ENCODE assay signal across 1 cellular context in the genomic region with DNA sequence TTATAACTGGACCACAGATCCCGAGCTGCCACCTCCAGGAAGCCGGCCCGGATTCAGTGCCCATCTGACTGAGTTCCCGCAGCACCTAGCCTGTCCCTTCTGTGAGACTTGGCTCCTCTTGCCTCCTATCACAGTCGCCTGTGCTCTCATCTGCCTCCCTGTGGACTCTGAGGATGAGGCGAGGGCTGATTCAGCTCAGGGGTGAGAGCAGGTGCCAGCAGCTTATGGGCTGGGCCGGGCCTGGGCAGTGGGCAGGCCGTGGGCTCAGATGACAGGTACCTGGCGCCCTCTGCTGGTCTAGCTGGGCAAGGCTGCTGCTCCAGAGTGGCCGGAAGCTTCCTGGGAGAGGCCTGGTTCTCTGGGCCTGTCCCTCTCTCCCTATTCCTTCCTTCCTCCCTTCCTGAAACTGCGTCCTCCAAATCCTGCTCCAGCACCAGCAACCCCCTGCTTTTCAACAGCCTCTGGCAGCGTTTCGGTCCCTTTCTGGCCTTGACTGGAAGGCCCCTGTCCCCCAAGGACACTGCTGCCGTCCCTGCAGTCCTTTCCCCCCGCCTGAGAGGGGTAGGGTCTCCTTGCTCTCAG.
TF ChIP-seq lines count a peak whose summit lies in the region.

No MANE protein-coding gene starts in this region.

TF ChIP-seq in HepG2, 621 proteins besides CTCF, POLR2A, EP300 and RAD21 (continued from another document and continues in another):
- TF ChIP-seq, protein P1, sequence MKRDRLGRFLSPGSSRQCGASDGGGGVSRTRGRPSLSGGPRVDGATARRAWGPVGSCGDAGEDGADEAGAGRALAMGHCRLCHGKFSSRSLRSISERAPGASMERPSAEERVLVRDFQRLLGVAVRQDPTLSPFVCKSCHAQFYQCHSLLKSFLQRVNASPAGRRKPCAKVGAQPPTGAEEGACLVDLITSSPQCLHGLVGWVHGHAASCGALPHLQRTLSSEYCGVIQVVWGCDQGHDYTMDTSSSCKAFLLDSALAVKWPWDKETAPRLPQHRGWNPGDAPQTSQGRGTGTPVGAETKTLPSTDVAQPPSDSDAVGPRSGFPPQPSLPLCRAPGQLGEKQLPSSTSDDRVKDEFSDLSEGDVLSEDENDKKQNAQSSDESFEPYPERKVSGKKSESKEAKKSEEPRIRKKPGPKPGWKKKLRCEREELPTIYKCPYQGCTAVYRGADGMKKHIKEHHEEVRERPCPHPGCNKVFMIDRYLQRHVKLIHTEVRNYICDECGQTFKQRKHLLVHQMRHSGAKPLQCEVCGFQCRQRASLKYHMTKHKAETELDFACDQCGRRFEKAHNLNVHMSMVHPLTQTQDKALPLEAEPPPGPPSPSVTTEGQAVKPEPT (CRISPR knock-in tag; IDR thresholded peaks at IDR 0.05; ENCODE audit: low read depth), result no peak
- TF ChIP-seq MXI1 (IDR thresholded peaks at IDR 0.05; ENCODE audit: borderline replicate concordance, low read depth, low read length) (0 out of 3 replicates have a peak, but pooled peaks have one; percentile 17), NONO (IDR thresholded peaks at IDR 0.05) (no peak), NONO (CRISPR knock-in tag; conservative IDR thresholded peaks at IDR 0.05) (0 out of 2 replicates have a peak, but pooled peaks have one; percentile 49), ZNF432 (CRISPR knock-in tag; IDR thresholded peaks at IDR 0.05; ENCODE audit: borderline replicate concordance) (no peak), NR2F2 (IDR thresholded peaks at IDR 0.05; ENCODE audit: borderline replicate concordance, low read depth) (no peak), IRF2 (CRISPR knock-in tag; IDR thresholded peaks at IDR 0.05) (peak; percentile 60; the same call in 1 of the 2 replicates), FOXO1 (CRISPR knock-in tag; IDR thresholded peaks at IDR 0.05) (0 out of 2 replicates have a peak, but pooled peaks have one; percentile 35), SIX1 (CRISPR knock-in tag; IDR thresholded peaks at IDR 0.05; ENCODE audit: borderline replicate concordance) (0 out of 2 replicates have a peak, but pooled peaks have one; percentile 22), ZSCAN25 (CRISPR knock-in tag; IDR thresholded peaks at IDR 0.05) (0 out of 2 replicates have a peak, but pooled peaks have one; percentile 33), ZMAT3 (CRISPR knock-in tag; conservative IDR thresholded peaks at IDR 0.05) (no peak), SOX6 (IDR thresholded peaks at IDR 0.05) (no peak), SOX6 (CRISPR knock-in tag; IDR thresholded peaks at IDR 0.05) (peak; percentile 28; the same call in 1 of the 2 replicates), MAX (IDR thresholded peaks at IDR 0.05) (peak; percentile 30; the same call in 1 of the 2 replicates), MYC (CRISPR knock-in tag; IDR thresholded peaks at IDR 0.05; ENCODE audit: borderline replicate concordance) (peak; percentile 43; the same call in 1 of the 2 replicates), LCORL (IDR thresholded peaks at IDR 0.05) (no peak), LCORL (CRISPR knock-in tag; IDR thresholded peaks at IDR 0.05) (peak; percentile 60; the same call in 1 of the 2 replicates), HNF1B (CRISPR knock-in tag; IDR thresholded peaks at IDR 0.05) (peak; percentile 49; the same call in 1 of the 2 replicates), DNMT3B (CRISPR knock-in tag; conservative IDR thresholded peaks at IDR 0.05) (no peak), ZKSCAN5 (CRISPR knock-in tag; IDR thresholded peaks at IDR 0.05) (0 out of 2 replicates have a peak, but pooled peaks have one; percentile 27), AKAP8 (CRISPR knock-in tag; IDR thresholded peaks at IDR 0.05) (no peak), CREM (IDR thresholded peaks at IDR 0.05) (no peak), CREM (CRISPR knock-in tag; IDR thresholded peaks at IDR 0.05) (no peak), ZNF30 (CRISPR knock-in tag; IDR thresholded peaks at IDR 0.05) (no peak), CREBL2 (CRISPR knock-in tag; IDR thresholded peaks at IDR 0.05; ENCODE audit: borderline replicate concordance) (no peak), STAG1 (CRISPR knock-in tag; IDR thresholded peaks at IDR 0.05) (peak; percentile 92), ZSCAN21 (CRISPR knock-in tag; IDR thresholded peaks at IDR 0.05; ENCODE audit: borderline replicate concordance) (peak; percentile 34; the same call in 1 of the 2 replicates), ZNF205 (CRISPR knock-in tag; IDR thresholded peaks at IDR 0.05) (0 out of 2 replicates have a peak, but pooled peaks have one; percentile 17), RFX1 (IDR thresholded peaks at IDR 0.05) (no peak), FOXA1 (IDR thresholded peaks at IDR 0.05) (no peak), FOXA1 (CRISPR knock-in tag; IDR thresholded peaks at IDR 0.05) (0 out of 2 replicates have a peak, but pooled peaks have one; percentile 13), SALL1 (CRISPR knock-in tag; IDR thresholded peaks at IDR 0.05) (peak; percentile 79), ZFP91 (CRISPR knock-in tag; IDR thresholded peaks at IDR 0.05; ENCODE audit: borderline replicate concordance) (peak; percentile 75), TCF7L2 (IDR thresholded peaks at IDR 0.05; ENCODE audit: low read depth, low read length) (no peak), RXRA (CRISPR knock-in tag; IDR thresholded peaks at IDR 0.05) (peak; percentile 33; the same call in 1 of the 2 replicates), TEAD3 (CRISPR knock-in tag; optimal IDR thresholded peaks at IDR 0.05; ENCODE audit: borderline replicate concordance) (peak; percentile 32), NR2C2 (CRISPR knock-in tag; IDR thresholded peaks at IDR 0.05; ENCODE audit: borderline replicate concordance) (no peak), PITX1 (CRISPR knock-in tag; IDR thresholded peaks at IDR 0.05) (peak; percentile 64), ZNF331 (CRISPR knock-in tag; IDR thresholded peaks at IDR 0.05) (peak; percentile 55; the same call in 1 of the 2 replicates), KDM3A (CRISPR knock-in tag; IDR thresholded peaks at IDR 0.05; ENCODE audit: low read depth) (peak; percentile 62; the same call in 1 of the 2 replicates), ZBTB20 (CRISPR knock-in tag; IDR thresholded peaks at IDR 0.05; ENCODE audit: borderline replicate concordance, low read depth) (0 out of 2 replicates have a peak, but pooled peaks have one; percentile 32), ELF1 (CRISPR knock-in tag; IDR thresholded peaks at IDR 0.05) (peak; percentile 52; the same call in 1 of the 2 replicates), RNF2 (conservative IDR thresholded peaks at IDR 0.05; ENCODE audit: low read depth) (0 out of 2 replicates have a peak, but pooled peaks have one; percentile 27), FOSL2 (CRISPR knock-in tag; IDR thresholded peaks at IDR 0.05) (peak; percentile 36; the same call in 1 of the 2 replicates)
- TF ChIP-seq, protein P2, sequence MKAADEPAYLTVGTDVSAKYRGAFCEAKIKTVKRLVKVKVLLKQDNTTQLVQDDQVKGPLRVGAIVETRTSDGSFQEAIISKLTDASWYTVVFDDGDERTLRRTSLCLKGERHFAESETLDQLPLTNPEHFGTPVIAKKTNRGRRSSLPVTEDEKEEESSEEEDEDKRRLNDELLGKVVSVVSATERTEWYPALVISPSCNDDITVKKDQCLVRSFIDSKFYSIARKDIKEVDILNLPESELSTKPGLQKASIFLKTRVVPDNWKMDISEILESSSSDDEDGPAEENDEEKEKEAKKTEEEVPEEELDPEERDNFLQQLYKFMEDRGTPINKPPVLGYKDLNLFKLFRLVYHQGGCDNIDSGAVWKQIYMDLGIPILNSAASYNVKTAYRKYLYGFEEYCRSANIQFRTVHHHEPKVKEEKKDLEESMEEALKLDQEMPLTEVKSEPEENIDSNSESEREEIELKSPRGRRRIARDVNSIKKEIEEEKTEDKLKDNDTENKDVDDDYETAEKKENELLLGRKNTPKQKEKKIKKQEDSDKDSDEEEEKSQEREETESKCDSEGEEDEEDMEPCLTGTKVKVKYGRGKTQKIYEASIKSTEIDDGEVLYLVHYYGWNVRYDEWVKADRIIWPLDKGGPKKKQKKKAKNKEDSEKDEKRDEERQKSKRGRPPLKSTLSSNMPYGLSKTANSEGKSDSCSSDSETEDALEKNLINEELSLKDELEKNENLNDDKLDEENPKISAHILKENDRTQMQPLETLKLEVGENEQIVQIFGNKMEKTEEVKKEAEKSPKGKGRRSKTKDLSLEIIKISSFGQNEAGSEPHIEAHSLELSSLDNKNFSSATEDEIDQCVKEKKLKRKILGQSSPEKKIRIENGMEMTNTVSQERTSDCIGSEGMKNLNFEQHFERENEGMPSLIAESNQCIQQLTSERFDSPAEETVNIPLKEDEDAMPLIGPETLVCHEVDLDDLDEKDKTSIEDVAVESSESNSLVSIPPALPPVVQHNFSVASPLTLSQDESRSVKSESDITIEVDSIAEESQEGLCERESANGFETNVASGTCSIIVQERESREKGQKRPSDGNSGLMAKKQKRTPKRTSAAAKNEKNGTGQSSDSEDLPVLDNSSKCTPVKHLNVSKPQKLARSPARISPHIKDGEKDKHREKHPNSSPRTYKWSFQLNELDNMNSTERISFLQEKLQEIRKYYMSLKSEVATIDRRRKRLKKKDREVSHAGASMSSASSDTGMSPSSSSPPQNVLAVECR (CRISPR knock-in tag; IDR thresholded peaks at IDR 0.05; ENCODE audit: borderline replicate concordance), result peak; percentile 35; the same call in 1 of the 2 replicates
- TF ChIP-seq, protein P3, sequence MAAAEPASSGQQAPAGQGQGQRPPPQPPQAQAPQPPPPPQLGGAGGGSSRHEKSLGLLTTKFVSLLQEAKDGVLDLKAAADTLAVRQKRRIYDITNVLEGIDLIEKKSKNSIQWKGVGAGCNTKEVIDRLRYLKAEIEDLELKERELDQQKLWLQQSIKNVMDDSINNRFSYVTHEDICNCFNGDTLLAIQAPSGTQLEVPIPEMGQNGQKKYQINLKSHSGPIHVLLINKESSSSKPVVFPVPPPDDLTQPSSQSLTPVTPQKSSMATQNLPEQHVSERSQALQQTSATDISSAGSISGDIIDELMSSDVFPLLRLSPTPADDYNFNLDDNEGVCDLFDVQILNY (CRISPR knock-in tag; conservative IDR thresholded peaks at IDR 0.05), result no peak
- TF ChIP-seq, protein P4, sequence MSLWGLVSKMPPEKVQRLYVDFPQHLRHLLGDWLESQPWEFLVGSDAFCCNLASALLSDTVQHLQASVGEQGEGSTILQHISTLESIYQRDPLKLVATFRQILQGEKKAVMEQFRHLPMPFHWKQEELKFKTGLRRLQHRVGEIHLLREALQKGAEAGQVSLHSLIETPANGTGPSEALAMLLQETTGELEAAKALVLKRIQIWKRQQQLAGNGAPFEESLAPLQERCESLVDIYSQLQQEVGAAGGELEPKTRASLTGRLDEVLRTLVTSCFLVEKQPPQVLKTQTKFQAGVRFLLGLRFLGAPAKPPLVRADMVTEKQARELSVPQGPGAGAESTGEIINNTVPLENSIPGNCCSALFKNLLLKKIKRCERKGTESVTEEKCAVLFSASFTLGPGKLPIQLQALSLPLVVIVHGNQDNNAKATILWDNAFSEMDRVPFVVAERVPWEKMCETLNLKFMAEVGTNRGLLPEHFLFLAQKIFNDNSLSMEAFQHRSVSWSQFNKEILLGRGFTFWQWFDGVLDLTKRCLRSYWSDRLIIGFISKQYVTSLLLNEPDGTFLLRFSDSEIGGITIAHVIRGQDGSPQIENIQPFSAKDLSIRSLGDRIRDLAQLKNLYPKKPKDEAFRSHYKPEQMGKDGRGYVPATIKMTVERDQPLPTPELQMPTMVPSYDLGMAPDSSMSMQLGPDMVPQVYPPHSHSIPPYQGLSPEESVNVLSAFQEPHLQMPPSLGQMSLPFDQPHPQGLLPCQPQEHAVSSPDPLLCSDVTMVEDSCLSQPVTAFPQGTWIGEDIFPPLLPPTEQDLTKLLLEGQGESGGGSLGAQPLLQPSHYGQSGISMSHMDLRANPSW (CRISPR knock-in tag; IDR thresholded peaks at IDR 0.05; ENCODE audit: borderline replicate concordance), result no peak
- TF ChIP-seq, protein P5, sequence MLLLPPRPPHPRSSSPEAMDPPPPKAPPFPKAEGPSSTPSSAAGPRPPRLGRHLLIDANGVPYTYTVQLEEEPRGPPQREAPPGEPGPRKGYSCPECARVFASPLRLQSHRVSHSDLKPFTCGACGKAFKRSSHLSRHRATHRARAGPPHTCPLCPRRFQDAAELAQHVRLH (CRISPR knock-in tag; IDR thresholded peaks at IDR 0.05; ENCODE audit: borderline replicate concordance, low read depth), result 0 out of 2 replicates have a peak, but pooled peaks have one; percentile 45
